ENCODE assay signal across 8 cellular contexts in genomic region chr2:64730551-64731305, GRCh38.
DNase-seq lines count a peak whose midpoint lies in the region; ATAC-seq and FAIRE-seq lines count a peak whose summit lies in the region.

No MANE protein-coding gene starts in this region.

- FAIRE-seq in RCC 7860 (lab: Jason Lieb, UNC): peak; percentile 48

- H3K9me3 Mint-ChIP-seq in activated naive CD8-positive, alpha-beta T cell (ENCODE audit: low read depth): no peaks in the 10 kb centered on the region

- H3K27me3 Mint-ChIP-seq in activated naive CD8-positive, alpha-beta T cell: no peaks in the 10 kb centered on the region

- intact Hi-C loops in Right ventricle myocardium superior (cut with DNase I): no loop called here

- DNase-seq in COLO668 (lab: John Stamatoyannopoulos, UW; ENCODE audit: unreplicated experiment): peak; percentile 84
- peak; percentile 22 for DNase-seq in RCC 7860 (ENCODE audit: low spot score)
- DNase-seq in Right ventricle myocardium superior: peak; percentile 54
- peak; percentile 92 for DNase-seq in pons (ENCODE audit: low spot score)
- no peak for DNase-seq in NCI-H524 treated with DMSO at 0.1 percent for 48 hours (lab: John Stamatoyannopoulos, UW)

- H3K36me3 Mint-ChIP-seq in activated naive CD8-positive, alpha-beta T cell: peaks cover 6% of the 10 kb centered on the region

- peak; percentile 35 for ATAC-seq in HG03520 (IDR thresholded peaks at IDR 0.05; ENCODE audit: unreplicated experiment)
- peak; percentile 87 for ATAC-seq in Right ventricle myocardium superior (ENCODE audit: poor library complexity)
- ATAC-seq in HG03469 (IDR thresholded peaks at IDR 0.05; ENCODE audit: unreplicated experiment): no peak

- H3K27ac Mint-ChIP-seq in activated naive CD8-positive, alpha-beta T cell: peak overlapping the region; percentile 95

- peak overlapping the region; percentile 90 for H3K4me3 Mint-ChIP-seq in activated naive CD8-positive, alpha-beta T cell

- H3K4me1 Mint-ChIP-seq in activated naive CD8-positive, alpha-beta T cell (ENCODE audit: low read depth): peaks cover 62% of the 10 kb centered on the region
